16 cellular contexts compared by ENCODE assay signal in the genomic region with DNA sequence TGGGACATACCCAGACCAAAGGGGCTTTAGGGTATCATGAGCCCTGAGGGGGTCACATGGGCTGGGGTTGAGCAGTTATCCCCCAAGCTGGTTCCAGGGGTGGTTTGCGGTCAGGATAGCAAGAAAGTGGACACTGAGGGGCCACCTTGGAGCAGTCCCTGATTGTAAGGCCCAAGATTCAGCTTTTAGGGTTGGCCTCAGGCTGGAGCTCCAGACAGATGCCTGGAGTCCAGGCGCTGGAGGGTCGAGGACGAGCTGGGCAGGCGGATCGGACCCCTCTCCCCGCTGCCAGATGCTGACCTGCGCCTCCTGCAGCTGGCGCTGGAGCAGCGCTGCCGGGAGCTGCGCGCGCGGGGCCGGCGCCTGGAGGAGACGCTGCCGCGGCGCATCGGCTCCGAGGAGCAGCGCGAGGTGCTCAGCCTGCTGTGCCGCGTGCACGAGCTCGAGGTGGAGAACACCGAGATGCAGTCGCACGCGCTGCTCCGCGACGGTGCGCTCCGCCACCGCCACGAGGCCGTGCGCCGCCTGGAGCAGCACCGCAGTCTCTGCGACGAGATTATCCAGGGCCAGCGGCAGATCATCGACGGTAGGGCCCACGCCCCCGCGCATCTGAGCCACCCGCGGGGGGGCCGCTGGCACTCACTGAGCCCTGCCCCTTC. TPM values are rescaled to one million over a fixed set of nuclear protein-coding genes. Genes with fewer than 3 reads are reported as not detected.
DNase-seq lines count a peak whose midpoint lies in the region; ATAC-seq and TF ChIP-seq lines count a peak whose summit lies in the region.
"Had no signal": no experiment of that assay in that cellular context is flagged by ENCODE, and none has a peak within 500 bp of the region (broad histone marks: within the 10 kb centered on the region; RNA-seq: fewer than 3 reads in every experiment).

No MANE protein-coding gene starts in this region.

- no peak overlapping the region for H2AFZ ChIP-seq in trophoblast cell (ENCODE audit: insufficient read depth, low read length, poor library complexity)

- H3K4me1 Mint-ChIP-seq in endothelial cell (ENCODE audit: unreplicated experiment) = peaks cover 9% of the 10 kb centered on the region

- H4K8ac ChIP-seq in trophoblast cell (ENCODE audit: low read depth, low read length) = no peak overlapping the region

- no peak overlapping the region for H3K4me3 Mint-ChIP-seq in endothelial cell (ENCODE audit: unreplicated experiment)
- H3K4me3 Mint-ChIP-seq: natural killer cell treated with Interleukin-12 subunit alpha and Interleukin-12 subunit beta and Interleukin-15 and Interleukin-18, amount 100 ng/mL, for 72 hours had no signal

- no peaks in the 10 kb centered on the region for H3K79me2 ChIP-seq in trophoblast cell (ENCODE audit: control insufficient read depth, insufficient read depth, low read length, poor library complexity)

- H2BK5ac ChIP-seq in trophoblast cell (ENCODE audit: low read depth, low read length, poor library complexity) = no peak overlapping the region

- H3K36me3 ChIP-seq in NT2/D1 (ENCODE audit: insufficient read depth, insufficient read length, low read length) (no peaks in the 10 kb centered on the region), trophoblast cell (ENCODE audit: control insufficient read depth in 1 of 2, insufficient read depth in 2 of 2, low read length in 2 of 2) (no peaks in the 10 kb centered on the region)
- H3K36me3 ChIP-seq: heart right ventricle, Peyer's patch had no signal

- WGBS in trophoblast cell (ENCODE audit: extremely low coverage, insufficient coverage, insufficient read length) = no CpG with 5 or more reads among the region's 55 CpGs

- H3K14ac ChIP-seq in trophoblast cell (ENCODE audit: low read length) = no peak overlapping the region

- DNase-seq in activated CD4-positive, alpha-beta T cell treated with anti-CD3 and anti-CD28 coated beads for 48 hours = peak; percentile 41
- DNase-seq in activated CD4-positive, alpha-beta T cell treated with anti-CD3 and anti-CD28 coated beads for 4 hours = no peak
- peak; percentile 30 for DNase-seq in NT2/D1 (ENCODE audit: low read depth, low spot score)
- DNase-seq in endothelial cell (ENCODE audit: low spot score) = peak; percentile 47
- no peak for DNase-seq in trophoblast cell
- no peak for DNase-seq in omental fat pad (ENCODE audit: low spot score)
- DNase-seq: HCEC 1CT; heart right ventricle; NCI-H187; Peyer's patch; stimulated activated naive CD4-positive, alpha-beta T cell treated with Interleukin-2 at 50 U/mL for 16 hours had no signal

- H3K9ac ChIP-seq in NT2/D1 (ENCODE audit: insufficient read length, low read depth) = peak overlapping the region; percentile 51
- H3K9ac ChIP-seq in trophoblast cell (ENCODE audit: low read length) = no peak overlapping the region

- H3K27me3 Mint-ChIP-seq in endothelial cell (ENCODE audit: unreplicated experiment) = peaks cover 28% of the 10 kb centered on the region

- no peak overlapping the region for H3K18ac ChIP-seq in trophoblast cell (ENCODE audit: low read length)

- TF ChIP-seq CTCF in endothelial cell (IDR thresholded peaks at IDR 0.05; ENCODE audit: unreplicated experiment) (no peak), omental fat pad (IDR thresholded peaks at IDR 0.05) (no peak)

- H3K4me3 ChIP-seq in NT2/D1 (ENCODE audit: insufficient read length, low read depth) = peak overlapping the region; percentile 33
- H3K4me3 ChIP-seq in trophoblast cell (ENCODE audit: low read depth, low read length) = no peak overlapping the region
- H3K4me3 ChIP-seq: heart right ventricle, Peyer's patch had no signal

- H3K79me1 ChIP-seq in trophoblast cell (ENCODE audit: low read length) = no peaks in the 10 kb centered on the region

- peak overlapping the region; percentile 20 for H3K4me2 ChIP-seq in trophoblast cell (ENCODE audit: low read length)

- no peak overlapping the region for H2BK12ac ChIP-seq in trophoblast cell (ENCODE audit: low read length)

- H3K36me3 Mint-ChIP-seq in endothelial cell (ENCODE audit: low read depth, unreplicated experiment) = peaks cover 20% of the 10 kb centered on the region
- H3K36me3 Mint-ChIP-seq: natural killer cell treated with Interleukin-12 subunit alpha and Interleukin-12 subunit beta and Interleukin-15 and Interleukin-18, amount 100 ng/mL, for 72 hours had no signal

- no peak overlapping the region for H3K4ac ChIP-seq in trophoblast cell (ENCODE audit: low read depth, low read length)

- no peak overlapping the region for H3K27ac Mint-ChIP-seq in endothelial cell (ENCODE audit: unreplicated experiment)
- H3K27ac Mint-ChIP-seq: natural killer cell treated with Interleukin-12 subunit alpha and Interleukin-12 subunit beta and Interleukin-15 and Interleukin-18, amount 100 ng/mL, for 72 hours had no signal

- H2BK120ac ChIP-seq in trophoblast cell (ENCODE audit: insufficient read depth, low read length, poor library complexity) = no peak overlapping the region

- H2AK5ac ChIP-seq in trophoblast cell (ENCODE audit: low read length) = no peak overlapping the region

- ATAC-seq in omental fat pad (ENCODE audit: low FRiP score) (no peak), HG03135 (IDR thresholded peaks at IDR 0.05; ENCODE audit: unreplicated experiment) (no peak), GM19395 (IDR thresholded peaks at IDR 0.05; ENCODE audit: unreplicated experiment) (no peak)
- ATAC-seq: heart right ventricle; natural killer cell treated with Interleukin-12 subunit alpha and Interleukin-12 subunit beta and Interleukin-15 and Interleukin-18, amount 100 ng/mL, for 72 hours had no signal

- H3K23ac ChIP-seq in trophoblast cell (ENCODE audit: low read length) = no peak overlapping the region

- H4K12ac ChIP-seq in trophoblast cell (ENCODE audit: low read depth, low read length) = no peak overlapping the region

- H3K27me3 ChIP-seq in NT2/D1 (ENCODE audit: insufficient read depth, insufficient read length) = peaks cover 80% of the 10 kb centered on the region
- peaks cover 20% of the 10 kb centered on the region for H3K27me3 ChIP-seq in trophoblast cell (ENCODE audit: insufficient read depth, low read length)

- no peak overlapping the region for H3K27ac ChIP-seq in trophoblast cell (ENCODE audit: low read depth, low read length)
- H3K27ac ChIP-seq: heart right ventricle, Peyer's patch had no signal

- H3K9me3 Mint-ChIP-seq in endothelial cell (ENCODE audit: unreplicated experiment) = no peaks in the 10 kb centered on the region
- H3K9me3 Mint-ChIP-seq: natural killer cell treated with Interleukin-12 subunit alpha and Interleukin-12 subunit beta and Interleukin-15 and Interleukin-18, amount 100 ng/mL, for 72 hours had no signal

- H3K9me3 ChIP-seq in NT2/D1 (ENCODE audit: insufficient read depth, low read length) (no peaks in the 10 kb centered on the region), trophoblast cell (ENCODE audit: insufficient read depth, low read depth, low read length) (peaks cover 4% of the 10 kb centered on the region)
- H3K9me3 ChIP-seq: heart right ventricle, Peyer's patch had no signal

- H3K4me1 ChIP-seq in NT2/D1 (ENCODE audit: insufficient read depth, insufficient read length) (peaks cover 8% of the 10 kb centered on the region), trophoblast cell (ENCODE audit: control insufficient read depth in 1 of 2, insufficient read depth in 2 of 2, low read length in 2 of 2) (no peaks in the 10 kb centered on the region)

- no peak overlapping the region for H4K91ac ChIP-seq in trophoblast cell (ENCODE audit: low read depth, low read length)

RNA-seq across cellular contexts. Expression of a gene that starts 10.0 kb away (rescaled TPM):
- 2.7 TPM for total RNA-seq in endothelial cell (ENCODE audit: unreplicated experiment)
- polyA plus RNA-seq in trophoblast cell (2013) = not detected in 2 replicates
- under 1 TPM in 1 of 4 donors, not detected in 3; 0.36 TPM for total RNA-seq in omental fat pad
- total RNA-seq: heart right ventricle; natural killer cell treated with Interleukin-12 subunit alpha and Interleukin-12 subunit beta and Interleukin-15 and Interleukin-18, amount 100 ng/mL, for 72 hours; Peyer's patch had no signal
- polyA plus RNA-seq: esophagus, heart right ventricle had no signal

RNA-seq across cellular contexts. Expression of a gene that starts 15.6 kb away (rescaled TPM):
- 0.18 TPM for total RNA-seq in endothelial cell (ENCODE audit: unreplicated experiment)
- polyA plus RNA-seq in trophoblast cell (2013) = not detected in 2 replicates
- not detected for total RNA-seq in omental fat pad
- total RNA-seq: lower leg skin; natural killer cell treated with Interleukin-12 subunit alpha and Interleukin-12 subunit beta and Interleukin-15 and Interleukin-18, amount 100 ng/mL, for 72 hours had no signal
- polyA plus RNA-seq: heart right ventricle had no signal

RNA-seq across cellular contexts. Expression of a gene that starts 25.7 kb away (rescaled TPM):
- total RNA-seq in endothelial cell (ENCODE audit: unreplicated experiment) (48.1 TPM), omental fat pad (1 to 10 TPM in 2 of 4 donors, under 1 TPM in 2; 0.72 to 2.4 (median 1.4) TPM)
- polyA plus RNA-seq in trophoblast cell (2013) = not detected in 2 replicates

Comparison
In these comparisons a context has a peak if more than half of its experiments do, and no peak if none do; other contexts are left out.
1. DNase-seq: peak in activated CD4-positive, alpha-beta T cell treated with anti-CD3 and anti-CD28 coated beads for 48 hours (single experiment), NT2/D1 (single experiment) and endothelial cell (single experiment); none in activated CD4-positive, alpha-beta T cell treated with anti-CD3 and anti-CD28 coated beads for 4 hours (0 of 2), trophoblast cell (0 of 2) and omental fat pad (single experiment).
2. RNA of a gene that starts 25.7 kb away (total RNA-seq): 48.1 TPM in endothelial cell (single experiment); 0.72 to 2.4 TPM in omental fat pad; every median in the first group is over 10 times any median in the second.